Comparison of ENCODE assay signal across 21 cellular contexts in the genomic region with DNA sequence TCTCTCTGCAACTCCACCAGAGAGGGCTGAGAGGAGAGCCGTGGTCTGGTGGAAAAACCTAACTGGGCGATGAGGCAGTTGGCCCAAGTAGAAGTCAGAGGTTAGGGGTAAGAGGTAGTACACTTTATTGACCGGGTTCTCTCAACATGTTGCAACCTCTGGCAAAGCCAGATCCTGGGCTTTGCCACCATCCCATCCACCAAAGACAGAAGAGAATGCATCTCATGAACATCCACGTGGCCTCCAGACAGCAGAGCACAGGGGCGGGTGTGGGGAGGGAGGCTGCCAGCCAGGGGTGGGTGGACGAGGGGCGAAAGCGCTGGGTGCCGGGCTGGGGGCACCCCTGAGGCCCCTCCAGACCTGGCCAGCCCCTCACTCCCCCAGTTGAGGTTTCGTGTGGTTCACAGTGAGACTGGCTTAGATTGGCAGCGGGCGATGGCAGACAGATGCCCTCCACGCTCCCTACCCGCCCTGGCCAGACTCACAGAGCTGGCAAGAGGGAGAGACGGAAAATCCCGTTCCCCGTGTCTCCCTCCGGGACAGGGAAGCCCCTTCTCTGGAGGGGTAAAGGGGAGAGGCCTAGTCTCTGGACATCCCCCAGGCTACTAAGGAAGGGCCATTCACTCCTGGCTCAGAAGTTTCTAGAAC.
"Had no signal": no experiment of that assay in that cellular context is flagged by ENCODE, and none has a peak within 500 bp of the region (broad histone marks: within the 10 kb centered on the region; RNA-seq: fewer than 3 reads in every experiment).

No MANE protein-coding gene starts in this region.

- FAIRE-seq: colon, frontal cortex, keratinocyte, pancreas, TTC549, urothelium cell line had no signal

- DNase-seq: activated CD4-positive, alpha-beta T cell treated with anti-CD3 and anti-CD28 coated beads for 36 hours; activated CD4-positive, alpha-beta T cell treated with anti-CD3 and anti-CD28 coated beads, Interleukin-2, amount 50 U/mL, for 48 hours; activated CD8-positive, alpha-beta memory T cell treated with anti-CD3 and anti-CD28 coated beads, Interleukin-2, amount 10 ng/mL, durations not matched to agents 7 days and 5 days; activated naive CD4-positive, alpha-beta T cell; activated naive CD8-positive, alpha-beta T cell treated with anti-CD3 and anti-CD28 coated beads for 36 hours; amniotic stem cell; hypothalamus; left lung; mammary epithelial cell; midbrain; pancreas; stimulated activated naive CD4-positive, alpha-beta T cell; tibial artery had no signal

- H3K36me3 ChIP-seq: cardiac muscle cell, left lung, pancreas had no signal

- H3K27me3 ChIP-seq: cardiac muscle cell, left lung, pancreas, tibial artery had no signal

- H3K4me3 ChIP-seq: cardiac muscle cell, left lung, pancreas, tibial artery had no signal

- H3K9me3 ChIP-seq: left lung, pancreas, tibial artery had no signal

- ATAC-seq: activated CD4-positive, alpha-beta T cell treated with anti-CD3 and anti-CD28 coated beads for 36 hours; activated CD8-positive, alpha-beta memory T cell treated with anti-CD3 and anti-CD28 coated beads, Interleukin-2, amount 10 ng/mL, durations not matched to agents 7 days and 5 days; activated T-helper 17 cell treated with anti-CD3 and anti-CD28 coated beads, Interleukin-2, amount 50 U/mL, for 72 hours; left lung; pancreas; WTC11 had no signal

- H3K4me1 ChIP-seq: pancreas, tibial artery had no signal

- H3K27ac ChIP-seq: cardiac muscle cell, left lung, pancreas, tibial artery had no signal
